In genomic region chr20:3423126-3423525, GRCh38 we compare ENCODE assay signal across 22 cellular contexts. TPM values are rescaled to one million over a fixed set of nuclear protein-coding genes. Genes with fewer than 3 reads are reported as not detected.
DNase-seq lines count a peak whose midpoint lies in the region; FAIRE-seq and TF ChIP-seq lines count a peak whose summit lies in the region.
"Had no signal": no experiment of that assay in that cellular context is flagged by ENCODE, and none has a peak within 500 bp of the region (broad histone marks: within the 10 kb centered on the region; RNA-seq: fewer than 3 reads in every experiment).

No MANE protein-coding gene starts in this region.

- TF ChIP-seq EP300 in H1 (IDR thresholded peaks at IDR 0.05; ENCODE audit: borderline replicate concordance in 1 of 2, low read depth in 2 of 2, low read length in 2 of 2): no peak

- CTCF ChIA-PET in MCF 10A (lab: Yijun Ruan, JAX) (interaction anchor here (0.5 kb wide), 1 partner anchor 121 kb away, joined by 3 read pairs; no protein-coding TSS in a partner anchor), H1 (lab: Charles Lee; ENCODE audit: partially characterized antibody) (no interaction called here)

- no peak overlapping the region for H4K8ac ChIP-seq in H1 (ENCODE audit: extremely low read depth, insufficient read depth, low read length)
- no peak overlapping the region for H4K8ac ChIP-seq in mesendoderm (ENCODE audit: low read depth, low read length)

- DNase-seq in MCF 10A (ENCODE audit: unreplicated experiment) (peak; percentile 7), breast epithelium (ENCODE audit: low spot score in 2 of 2) (no peak), MV-4-11 (lab: John Stamatoyannopoulos, UW) (peak; percentile 49), H1 (ENCODE audit: low read depth in 1 of 2, low spot score in 2 of 2) (no peak), mesendoderm (peak; percentile 13), Peyer's patch (no peak), NK-92 (lab: John Stamatoyannopoulos, UW; ENCODE audit: unreplicated experiment) (no peak)
- DNase-seq in T-helper 2 cell treated with Interferon-gamma antibody and Interleukin-4, amounts not matched to agents 5 μg/mL and 100 μg/mL, for 36 hours (ENCODE audit: low spot score): no peak
- DNase-seq: Calu3; CD8-positive, alpha-beta memory T cell; DMS153; GOT3; MM.1S; NCI-H1694 treated with DMSO at 0.1 percent for 48 hours; NCI-H446; NCI-H526 treated with DMSO at 0.1 percent for 48 hours; NK-92 treated with Interleukin-12 subunit alpha and Interleukin-12 subunit beta, amount 100 ng/mL, for 24 hours; SIG-M5; SK-N-SH had no signal

- H3K18ac ChIP-seq in H1 (ENCODE audit: extremely low read depth, low read length) (no peak overlapping the region), mesendoderm (ENCODE audit: low read length) (no peak overlapping the region)

- no peak overlapping the region for H3K4me3 Mint-ChIP-seq in MCF 10A (ENCODE audit: unreplicated experiment)
- no peak overlapping the region for H3K4me3 Mint-ChIP-seq in T-helper 2 cell treated with Interferon-gamma antibody and Interleukin-4, amounts not matched to agents 5 μg/mL and 100 μg/mL, for 36 hours
- H3K4me3 Mint-ChIP-seq: CD8-positive, alpha-beta memory T cell had no signal

- no peak overlapping the region for H4K5ac ChIP-seq in H1 (ENCODE audit: insufficient read length, low read depth, low read length)
- no peak overlapping the region for H4K5ac ChIP-seq in mesendoderm (ENCODE audit: low read length)

- TF ChIP-seq RAD21 in H1 (IDR thresholded peaks at IDR 0.05 in 1 of 2, conservative IDR thresholded peaks at IDR 0.05 in 1 of 2; ENCODE audit: low read depth in 2 of 2, low read length in 2 of 2): no peak

- TF ChIP-seq POLR2A in breast epithelium (IDR thresholded peaks at IDR 0.05) (no peak), H1 (IDR thresholded peaks at IDR 0.05; ENCODE audit: control extremely low read depth in 1 of 2, low read depth in 2 of 2, low read length in 2 of 2) (no peak), Peyer's patch (IDR thresholded peaks at IDR 0.05) (no peak)

- H2AFZ ChIP-seq in H1 (ENCODE audit: low read length): 0 out of 2 replicates have a peak overlapping the region, but pooled peaks have one; percentile 47

- H3K23ac ChIP-seq in H1 (ENCODE audit: insufficient read length) (no peak overlapping the region), mesendoderm (ENCODE audit: low read length) (no peak overlapping the region)

- no peaks in the 10 kb centered on the region for H3K36me3 Mint-ChIP-seq in MCF 10A (ENCODE audit: insufficient read depth, unreplicated experiment)
- H3K36me3 Mint-ChIP-seq in T-helper 2 cell treated with Interferon-gamma antibody and Interleukin-4, amounts not matched to agents 5 μg/mL and 100 μg/mL, for 36 hours (ENCODE audit: low read depth): peaks cover 4% of the 10 kb centered on the region
- H3K36me3 Mint-ChIP-seq: CD8-positive, alpha-beta memory T cell had no signal

- no peaks in the 10 kb centered on the region for H4K20me1 ChIP-seq in H1 (replicated peaks in 1 of 2; ENCODE audit: control insufficient read depth in 1 of 2, insufficient read depth in 2 of 2, low read length in 2 of 2)

- H2AK5ac ChIP-seq in H1 (ENCODE audit: low read depth, low read length) (no peak overlapping the region), mesendoderm (ENCODE audit: low read length) (no peak overlapping the region)

- H3K27ac ChIP-seq in breast epithelium (no peak overlapping the region), H1 (ENCODE audit: low read depth, low read length) (no peak overlapping the region), mesendoderm (ENCODE audit: low read depth, low read length) (no peak overlapping the region), Peyer's patch (no peak overlapping the region)
- H3K27ac ChIP-seq: C4-2B had no signal

- no TSS peak for BruUV-seq in MCF 10A (replicated peaks; lab: Mats Ljungman, UMichigan)

- peaks cover 2% of the 10 kb centered on the region; the same call in 1 of the 2 replicates for H3K23me2 ChIP-seq in H1 (ENCODE audit: low read depth, low read length)

- no peak overlapping the region for H2BK120ac ChIP-seq in H1 (replicated peaks; ENCODE audit: low read depth, low read length)
- no peak overlapping the region for H2BK120ac ChIP-seq in mesendoderm (ENCODE audit: low read depth, low read length)

- no peak overlapping the region for H2BK20ac ChIP-seq in H1 (ENCODE audit: low read length)

- H3K9me3 ChIP-seq in breast epithelium: no peaks in the 10 kb centered on the region
- no peaks in the 10 kb centered on the region for H3K9me3 ChIP-seq in H1 (ENCODE audit: insufficient read depth in 2 of 2, low read depth in 1 of 2, low read length in 1 of 2)
- H3K9me3 ChIP-seq in Peyer's patch: no peaks in the 10 kb centered on the region
- H3K9me3 ChIP-seq: SK-N-SH had no signal

- H3K27me3 ChIP-seq in breast epithelium: no peaks in the 10 kb centered on the region
- H3K27me3 ChIP-seq in H1 (replicated peaks in 1 of 4; ENCODE audit: control insufficient read depth in 3 of 4, extremely low read depth in 1 of 4, insufficient read depth in 3 of 4, low read length in 3 of 4): no peaks in the 10 kb centered on the region
- no peaks in the 10 kb centered on the region for H3K27me3 ChIP-seq in mesendoderm (ENCODE audit: insufficient read depth, low read length, poor library complexity)
- no peaks in the 10 kb centered on the region for H3K27me3 ChIP-seq in Peyer's patch

- H3K27ac Mint-ChIP-seq in MCF 10A (ENCODE audit: low read depth, unreplicated experiment): no peak overlapping the region
- H3K27ac Mint-ChIP-seq in T-helper 2 cell treated with Interferon-gamma antibody and Interleukin-4, amounts not matched to agents 5 μg/mL and 100 μg/mL, for 36 hours: no peak overlapping the region
- H3K27ac Mint-ChIP-seq: CD8-positive, alpha-beta memory T cell had no signal

- H3K4me2 ChIP-seq in H1 (ENCODE audit: insufficient read depth in 1 of 2, low read depth in 2 of 2, low read length in 2 of 2) (no peak overlapping the region), mesendoderm (ENCODE audit: low read length) (no peak overlapping the region)
- H3K4me2 ChIP-seq: SK-N-SH had no signal

- 55% methylated on average over 5 of the region's 5 CpGs; no CpG with 5 or more reads in 1 of the 2 experiments for WGBS in H1 (ENCODE audit: extremely low coverage in 1 of 2, insufficient coverage in 1 of 2, insufficient read length in 1 of 2, insufficient replicate concordance in 2 of 2, low coverage in 1 of 2, low lambda C conversion rate in 2 of 2, missing lambda C conversion rate in 1 of 2), 2 experiments
- WGBS in mesendoderm (ENCODE audit: extremely low coverage, insufficient coverage, low lambda C conversion rate): no CpG with 5 or more reads among the region's 5 CpGs

- H3K14ac ChIP-seq in H1 (ENCODE audit: insufficient read length): no peak overlapping the region

- no peaks in the 10 kb centered on the region for H3K9me3 Mint-ChIP-seq in MCF 10A (ENCODE audit: unreplicated experiment)
- H3K9me3 Mint-ChIP-seq in T-helper 2 cell treated with Interferon-gamma antibody and Interleukin-4, amounts not matched to agents 5 μg/mL and 100 μg/mL, for 36 hours: no peaks in the 10 kb centered on the region
- H3K9me3 Mint-ChIP-seq: CD8-positive, alpha-beta memory T cell had no signal

- peak; percentile 84 for FAIRE-seq in H1 (lab: Jason Lieb, UNC)
- FAIRE-seq: GM12891, K562 had no signal

- no peak overlapping the region for H3K9ac ChIP-seq in H1 (replicated peaks in 1 of 4; ENCODE audit: extremely low read depth in 1 of 4, low read depth in 3 of 4, low read length in 3 of 4)
- no peak overlapping the region for H3K9ac ChIP-seq in mesendoderm (ENCODE audit: low read length)
- H3K9ac ChIP-seq: SK-N-SH had no signal

- no peaks in the 10 kb centered on the region for H3K79me1 ChIP-seq in H1 (ENCODE audit: low read depth, low read length)
- no peaks in the 10 kb centered on the region for H3K79me1 ChIP-seq in mesendoderm (ENCODE audit: low read length)

- H3K4me1 ChIP-seq in breast epithelium (no peaks in the 10 kb centered on the region), H1 (replicated peaks in 1 of 4; ENCODE audit: control insufficient read depth in 3 of 4, insufficient read depth in 4 of 4, low read length in 3 of 4) (peaks cover 0 to 4% (median 0%) of the 10 kb centered on the region in 4 experiments; a peak in 1 of 7 replicates), mesendoderm (ENCODE audit: control insufficient read depth, low read depth, low read length) (no peaks in the 10 kb centered on the region), Peyer's patch (no peaks in the 10 kb centered on the region)

- H3K36me3 ChIP-seq in breast epithelium: no peaks in the 10 kb centered on the region
- H3K36me3 ChIP-seq in H1 (ENCODE audit: control insufficient read depth in 2 of 4, insufficient read depth in 4 of 4, low read length in 3 of 4): no peaks in the 10 kb centered on the region
- no peaks in the 10 kb centered on the region for H3K36me3 ChIP-seq in mesendoderm (ENCODE audit: control insufficient read depth, insufficient read depth, low read length)
- no peaks in the 10 kb centered on the region for H3K36me3 ChIP-seq in Peyer's patch

- H2BK15ac ChIP-seq in H1 (ENCODE audit: low read length) (no peak overlapping the region), mesendoderm (replicated peaks; ENCODE audit: low read depth) (no peak overlapping the region)

- H3K4me3 ChIP-seq in breast epithelium: no peak overlapping the region
- no peak overlapping the region for H3K4me3 ChIP-seq in H1 (ENCODE audit: extremely low read depth in 1 of 4, insufficient read depth in 2 of 4, low read depth in 3 of 4, low read length in 4 of 4)
- H3K4me3 ChIP-seq in mesendoderm (ENCODE audit: low read length): no peak overlapping the region
- no peak overlapping the region for H3K4me3 ChIP-seq in Peyer's patch
- H3K4me3 ChIP-seq: K562 had no signal

- POLR2A ChIA-PET in MCF 10A (lab: Yijun Ruan, JAX) (interaction anchor here (0.6 to 8.7 kb wide), 3 partner anchors 15 to 120 kb away, joined by 3 to 141 read pairs (median 3); partner anchors contain the start of genes ATRN and DNAAF9), H1 (lab: Charles Lee; ENCODE audit: partially characterized antibody) (interaction anchor here (1.0 kb wide), 1 partner anchor 14 kb away, joined by 3 read pairs; no protein-coding TSS in a partner anchor)

- no peak for TF ChIP-seq CTCF in MCF 10A (IDR thresholded peaks at IDR 0.05; ENCODE audit: unreplicated experiment)
- TF ChIP-seq CTCF in breast epithelium (IDR thresholded peaks at IDR 0.05): no peak
- no peak for TF ChIP-seq CTCF in H1 (IDR thresholded peaks at IDR 0.05; ENCODE audit: control extremely low read depth in 1 of 3, insufficient read depth in 1 of 3, low read depth in 1 of 3, low read length in 3 of 3)
- no peak for TF ChIP-seq CTCF in Peyer's patch (IDR thresholded peaks at IDR 0.05)

- no peak overlapping the region for H2BK12ac ChIP-seq in H1 (ENCODE audit: low read depth, low read length)

- H3K4ac ChIP-seq in H1 (replicated peaks; ENCODE audit: insufficient read length, low read depth, low read length) (no peak overlapping the region), mesendoderm (ENCODE audit: low read depth, low read length) (no peak overlapping the region)

- intact Hi-C loops in MCF 10A (cut with micrococcal nuclease): no loop called here
- intact Hi-C loops in breast epithelium (cut with DNase I; ENCODE audit: low total_unique reads): no loop called here

- H3K4me1 Mint-ChIP-seq in MCF 10A (ENCODE audit: insufficient read depth, unreplicated experiment): peaks cover 8% of the 10 kb centered on the region
- peaks cover 16% of the 10 kb centered on the region for H3K4me1 Mint-ChIP-seq in T-helper 2 cell treated with Interferon-gamma antibody and Interleukin-4, amounts not matched to agents 5 μg/mL and 100 μg/mL, for 36 hours (ENCODE audit: low read depth)

- no peaks in the 10 kb centered on the region for H3K27me3 Mint-ChIP-seq in MCF 10A (ENCODE audit: insufficient read depth, unreplicated experiment)
- peaks cover 13% of the 10 kb centered on the region for H3K27me3 Mint-ChIP-seq in T-helper 2 cell treated with Interferon-gamma antibody and Interleukin-4, amounts not matched to agents 5 μg/mL and 100 μg/mL, for 36 hours (ENCODE audit: low read depth)

- H3K79me2 ChIP-seq in H1 (ENCODE audit: control insufficient read depth in 1 of 2, insufficient read depth in 2 of 2, low read length in 2 of 2): no peaks in the 10 kb centered on the region
- H3K79me2 ChIP-seq in mesendoderm (ENCODE audit: control insufficient read depth, insufficient read depth, low read length): no peaks in the 10 kb centered on the region

- no peak overlapping the region for H4K91ac ChIP-seq in H1 (replicated peaks; ENCODE audit: insufficient read length, low read length)

- H3K56ac ChIP-seq in H1 (replicated peaks; ENCODE audit: insufficient read length, low read depth, low read length): no peak overlapping the region
- H3K56ac ChIP-seq in mesendoderm (ENCODE audit: low read length): no peak overlapping the region

- no peak overlapping the region; the same call in 1 of the 2 replicates for H2BK5ac ChIP-seq in H1 (ENCODE audit: low read depth, low read length)
- no peak overlapping the region for H2BK5ac ChIP-seq in mesendoderm (ENCODE audit: low read length)

RNA-seq across cellular contexts. Expression of gene DNAAF9, which starts 15.7 kb away (rescaled TPM):
- total RNA-seq in MCF 10A (2022) (7.6 and 9.2 TPM in 2 replicates), breast epithelium (10 to 100 TPM; 15.7 to 35.8 (median 22.8) TPM), Peyer's patch (10 to 100 TPM in 2 of 4 donors, 1 to 10 TPM in 2; 6.5 to 12.1 (median 9.1) TPM)
- 5.0 and 5.7 TPM in 2 replicates for total RNA-seq in H1 (2021; fragmentation: NEBNext Ultra II Directional; extraction: Animal tissue kit (Norgen Biotek cat#: 25700))
- 2.6 and 2.7 TPM in 2 replicates for polyA plus RNA-seq in H1 (2011; rRNA removed)
- polyA plus RNA-seq in H1 (2011; cell fraction: cytosol; rRNA removed): 3.5 TPM
- 7.1 TPM for polyA plus RNA-seq in H1 (2011; cell fraction: nucleus; rRNA removed)
- polyA plus RNA-seq in H1 (2012, experiment 1 of 2): 3.3 to 4.1 TPM (median 3.9 TPM) in 4 replicates
- 0.70 TPM for polyA plus RNA-seq in H1 (2012, experiment 2 of 2)
- polyA plus RNA-seq in H1 (2013, experiment 1 of 2): 2.7 TPM
- polyA plus RNA-seq in H1 (2013, experiment 2 of 2): 2.3 TPM
- 6.7 and 7.5 TPM in 2 replicates for polyA minus RNA-seq in H1 (2011; rRNA and poly(A)+ RNA removed)
- polyA minus RNA-seq in H1 (2011; cell fraction: cytosol; rRNA and poly(A)+ RNA removed): 3.4 TPM
- 8.6 TPM for polyA minus RNA-seq in H1 (2011; cell fraction: nucleus; rRNA and poly(A)+ RNA removed)
- polyA plus RNA-seq in mesendoderm (2013, experiment 1 of 2): 2.3 TPM
- 2.2 TPM for polyA plus RNA-seq in mesendoderm (2013, experiment 2 of 2)

RNA-seq across cellular contexts. Expression of gene ATRN, which starts 47.7 kb away (rescaled TPM):
- total RNA-seq in MCF 10A (2022): 29.7 and 34.7 TPM in 2 replicates
- 10 to 100 TPM; 26.5 to 35.6 (median 32.3) TPM for total RNA-seq in breast epithelium
- 16.6 and 17.4 TPM in 2 replicates for total RNA-seq in H1 (2021; fragmentation: NEBNext Ultra II Directional; extraction: Animal tissue kit (Norgen Biotek cat#: 25700))
- 10.0 and 12.0 TPM in 2 replicates for polyA plus RNA-seq in H1 (2011; rRNA removed)
- 12.1 TPM for polyA plus RNA-seq in H1 (2011; cell fraction: cytosol; rRNA removed)
- polyA plus RNA-seq in H1 (2011; cell fraction: nucleus; rRNA removed): 17.6 TPM
- polyA plus RNA-seq in H1 (2012, experiment 1 of 2): 10.9 to 12.7 TPM (median 11.5 TPM) in 4 replicates
- 1.6 TPM for polyA plus RNA-seq in H1 (2012, experiment 2 of 2)
- 14.4 TPM for polyA plus RNA-seq in H1 (2013, experiment 1 of 2)
- 12.6 TPM for polyA plus RNA-seq in H1 (2013, experiment 2 of 2)
- polyA minus RNA-seq in H1 (2011; rRNA and poly(A)+ RNA removed): 55.5 and 91.5 TPM in 2 replicates
- 17.5 TPM for polyA minus RNA-seq in H1 (2011; cell fraction: cytosol; rRNA and poly(A)+ RNA removed)
- polyA minus RNA-seq in H1 (2011; cell fraction: nucleus; rRNA and poly(A)+ RNA removed): 30.6 TPM
- 5.8 TPM for polyA plus RNA-seq in mesendoderm (2013, experiment 1 of 2)
- 5.7 TPM for polyA plus RNA-seq in mesendoderm (2013, experiment 2 of 2)
- 10 to 100 TPM; 14.9 to 99.5 (median 54.9) TPM for total RNA-seq in Peyer's patch

Comparison
In these comparisons a context has a peak if more than half of its experiments do, and no peak if none do; other contexts are left out.
1. DNase-seq: peak in MCF 10A (single experiment), MV-4-11 (single experiment) and mesendoderm (single experiment); none in breast epithelium (0 of 2), H1 (0 of 2), Peyer's patch (0 of 3), NK-92 (single experiment) and T-helper 2 cell treated with Interferon-gamma antibody and Interleukin-4, amounts not matched to agents 5 μg/mL and 100 μg/mL, for 36 hours (single experiment).